Comparison of ENCODE assay signal across 8 cellular contexts in genomic region chr4:82217986-82218715, GRCh38.
DNase-seq lines count a peak whose midpoint lies in the region; FAIRE-seq and TF ChIP-seq lines count a peak whose summit lies in the region.
"Had no signal": no experiment of that assay in that cellular context is flagged by ENCODE, and none has a peak within 500 bp of the region (broad histone marks: within the 10 kb centered on the region; RNA-seq: fewer than 3 reads in every experiment).

No MANE protein-coding gene starts in this region.

- H3K36me3 ChIP-seq in WERI-Rb-1: no peaks in the 10 kb centered on the region

- FAIRE-seq in GM12891 (lab: Jason Lieb, UNC): no peak

- no peak overlapping the region for H3K4me3 ChIP-seq in WERI-Rb-1 (ENCODE audit: low read depth, low read length)

- H3K27me3 ChIP-seq in WERI-Rb-1 (ENCODE audit: insufficient read depth, low read depth, severe bottlenecking): no peaks in the 10 kb centered on the region

- H3K9me3 ChIP-seq in WERI-Rb-1 (ENCODE audit: severe bottlenecking): no peaks in the 10 kb centered on the region

- peak; percentile 18 for TF ChIP-seq CTCF in GM20000 (IDR thresholded peaks at IDR 0.05; ENCODE audit: extremely low read depth, missing control alignments)
- TF ChIP-seq CTCF in WERI-Rb-1 (IDR thresholded peaks at IDR 0.05; ENCODE audit: low read depth, low read length): peak; percentile 64

- DNase-seq in COLO668 (lab: John Stamatoyannopoulos, UW; ENCODE audit: unreplicated experiment): peak; percentile 21
- no peak for DNase-seq in GM20000 (ENCODE audit: low spot score)
- peak; percentile 22 for DNase-seq in WERI-Rb-1
- peak; percentile 9 for DNase-seq in kidney tubule cell (ENCODE audit: low spot score)
- DNase-seq in HPDE6-E6E7 (ENCODE audit: extremely low spot score): no peak
- no peak for DNase-seq in kidney glomerular epithelial cell (lab: John Stamatoyannopoulos, UW)
- no peak for DNase-seq in GM12891 (ENCODE audit: insufficient read length, low spot score)
- DNase-seq: activated T-cell treated with anti-CD3 and anti-CD28 coated beads, Interleukin-2, amount 50 U/mL, for 4 hours had no signal

- no peak overlapping the region for H3K27ac ChIP-seq in WERI-Rb-1

- TF ChIP-seq POLR2A in GM12891 (IDR thresholded peaks at IDR 0.05; ENCODE audit: low read depth, low read length): no peak

TF ChIP-seq in GM12891, 5 proteins besides CTCF, POLR2A, EP300 and RAD21:
- TF ChIP-seq TAF1 (IDR thresholded peaks at IDR 0.05; ENCODE audit: low read depth, low read length): no peak
- TF ChIP-seq PAX5 (IDR thresholded peaks at IDR 0.05; ENCODE audit: insufficient read depth, low read length, severe bottlenecking): no peak
- no peak for TF ChIP-seq POLR2AphosphoS5 (IDR thresholded peaks at IDR 0.05; ENCODE audit: low read depth, low read length)

Comparison
In these comparisons a context has a peak if more than half of its experiments do, and no peak if none do; other contexts are left out.
1. DNase-seq: peak in COLO668 (single experiment), WERI-Rb-1 (single experiment) and kidney tubule cell (single experiment); none in GM20000 (single experiment), HPDE6-E6E7 (single experiment), kidney glomerular epithelial cell (single experiment) and GM12891 (single experiment).